8 cellular contexts compared by ENCODE assay signal in genomic region chr4:104860227-104861123, GRCh38.
DNase-seq lines count a peak whose midpoint lies in the region; ATAC-seq and TF ChIP-seq lines count a peak whose summit lies in the region.

No MANE protein-coding gene starts in this region.

- no peak overlapping the region for H3K4me2 ChIP-seq in H9 (ENCODE audit: insufficient read depth, insufficient read length, low read length)
- H3K4me2 ChIP-seq in Loucy (ENCODE audit: low read depth, low read length, poor library complexity, severe bottlenecking): no peak overlapping the region

- no peak overlapping the region for H3K56ac ChIP-seq in H9 (ENCODE audit: insufficient read length, low read depth, low read length)

- no peak overlapping the region for H3T11ph ChIP-seq in H9 (ENCODE audit: low read length)

- no peaks in the 10 kb centered on the region for H3K9me2 ChIP-seq in Loucy (replicated peaks; ENCODE audit: low read depth, low read length)

- no peak overlapping the region for H2BK20ac ChIP-seq in H9 (ENCODE audit: low read depth, low read length, poor library complexity, severe bottlenecking)

- peaks cover 4 to 9% of the 10 kb centered on the region in 2 experiments; a peak in 4 of 5 replicates for H3K9me3 Mint-ChIP-seq in H9

- no peak overlapping the region for H3K23ac ChIP-seq in H9 (ENCODE audit: insufficient read length, low read depth, low read length)

- H4K20me1 ChIP-seq in H9 (ENCODE audit: control insufficient read depth, insufficient read depth, insufficient read length): no peaks in the 10 kb centered on the region
- H4K20me1 ChIP-seq in Loucy (ENCODE audit: insufficient read depth, low read length, poor library complexity, severe bottlenecking): no peaks in the 10 kb centered on the region

- H2BK15ac ChIP-seq in H9 (ENCODE audit: low read depth, low read length): no peak overlapping the region

- no peaks in the 10 kb centered on the region for H3K27me3 ChIP-seq in H9 (ENCODE audit: insufficient read depth, low read length)
- H3K27me3 ChIP-seq in Loucy (ENCODE audit: insufficient read depth, low read length, poor library complexity, severe bottlenecking): no peaks in the 10 kb centered on the region
- H3K27me3 ChIP-seq in Panc1 (ENCODE audit: control insufficient read depth, insufficient read depth, low read length): no peaks in the 10 kb centered on the region
- H3K27me3 ChIP-seq in right cardiac atrium (ENCODE audit: control insufficient read depth, insufficient read depth): no peaks in the 10 kb centered on the region

- in situ Hi-C loops in Panc1 (cut with HindIII; ENCODE audit: low pct_unique_long_range_greater_than_20kb, low sequenced_read_pairs): no loop called here

- no peak overlapping the region for H3K4ac ChIP-seq in H9 (ENCODE audit: low read depth, low read length)

- no peaks in the 10 kb centered on the region for H3F3A ChIP-seq in Loucy (ENCODE audit: low read depth)

- ATAC-seq in Panc1 (peak; percentile 53; the same call in 1 of the 2 replicates), right cardiac atrium (peak; percentile 69 to 74), sciatic nerve (no peak)

- H3K79me1 ChIP-seq in H9 (ENCODE audit: insufficient read depth, low read depth, low read length, poor library complexity, severe bottlenecking): no peaks in the 10 kb centered on the region

- H3K18ac ChIP-seq in H9 (ENCODE audit: insufficient read length, low read depth, low read length): no peak overlapping the region

- no peak overlapping the region for H2AK5ac ChIP-seq in H9 (ENCODE audit: insufficient read length, low read length)

- CTCF ChIA-PET in Panc1 (lab: Charles Lee): no interaction called here

- BruUV-seq in Panc1 (replicated peaks; lab: Mats Ljungman, UMichigan): no TSS peak

- H3K4me3 Mint-ChIP-seq in H9: no peak overlapping the region

- H3K36me3 Mint-ChIP-seq in H9 (ENCODE audit: insufficient read depth in 1 of 3, low read depth in 3 of 3): no peaks in the 10 kb centered on the region

- TF ChIP-seq CTCF in GM12864 (IDR thresholded peaks at IDR 0.05; ENCODE audit: low read depth, low read length, missing control alignments): peak; percentile 83
- TF ChIP-seq CTCF in H9 (conservative IDR thresholded peaks at IDR 0.05): peak; percentile 90
- TF ChIP-seq CTCF in Loucy (conservative IDR thresholded peaks at IDR 0.05; ENCODE audit: low read length): peak; percentile 89
- peak; percentile 79 for TF ChIP-seq CTCF in Panc1 (IDR thresholded peaks at IDR 0.05)

- no peak overlapping the region for H4K91ac ChIP-seq in H9 (ENCODE audit: insufficient read length, low read depth, low read length)

- POLR2A ChIA-PET in Panc1 (lab: Charles Lee): no interaction called here

- no peaks in the 10 kb centered on the region for H3K4me1 ChIP-seq in H9 (ENCODE audit: insufficient read depth, low read length)
- no peaks in the 10 kb centered on the region for H3K4me1 ChIP-seq in Loucy (ENCODE audit: insufficient read depth, low read length, poor library complexity, severe bottlenecking)
- H3K4me1 ChIP-seq in Panc1 (ENCODE audit: control insufficient read depth, insufficient read depth, low read length): no peaks in the 10 kb centered on the region
- no peaks in the 10 kb centered on the region for H3K4me1 ChIP-seq in right cardiac atrium (ENCODE audit: control insufficient read depth, insufficient read depth, low read length)

- H2AFZ ChIP-seq in H9 (ENCODE audit: low read length) (no peak overlapping the region), Loucy (ENCODE audit: low read length) (no peak overlapping the region)

- no peak overlapping the region for H2BK120ac ChIP-seq in H9 (ENCODE audit: low read depth, low read length, poor library complexity, severe bottlenecking)

- no peaks in the 10 kb centered on the region for H3K9me3 ChIP-seq in H9 (ENCODE audit: control insufficient read depth, low read depth, low read length)
- no peaks in the 10 kb centered on the region for H3K9me3 ChIP-seq in Loucy (ENCODE audit: insufficient read depth, low read depth, low read length)
- H3K9me3 ChIP-seq in Panc1 (ENCODE audit: control insufficient read depth, insufficient read depth, low read depth, low read length): no peaks in the 10 kb centered on the region
- H3K9me3 ChIP-seq in right cardiac atrium (ENCODE audit: control insufficient read depth, low read length): no peaks in the 10 kb centered on the region

- no peak overlapping the region for H3K27ac Mint-ChIP-seq in H9

- no peaks in the 10 kb centered on the region for H3K23me2 ChIP-seq in H9 (ENCODE audit: insufficient read length, low read depth, low read length, poor library complexity, severe bottlenecking)

- no CpG with 5 or more reads among the region's 4 CpGs for WGBS in H9 (ENCODE audit: extremely low coverage, insufficient read length, low lambda C conversion rate)
- WGBS in right cardiac atrium: 21% methylated on average over 4 of the region's 4 CpGs

- H3K4me3 ChIP-seq in GM12864 (ENCODE audit: low read depth, low read length): no peak overlapping the region
- no peak overlapping the region for H3K4me3 ChIP-seq in Loucy (ENCODE audit: low read length, poor library complexity, severe bottlenecking)
- no peak overlapping the region for H3K4me3 ChIP-seq in Panc1 (ENCODE audit: low read depth in 2 of 2, low read length in 2 of 2)
- H3K4me3 ChIP-seq in right cardiac atrium (ENCODE audit: low read length): no peak overlapping the region

- intact Hi-C loops in Panc1 (cut with micrococcal nuclease; ENCODE audit: unreplicated experiment) (loop anchor here (5.0 kb wide), 1 partner anchor 368 kb away; the partner anchor contains the start of gene CXXC4), right cardiac atrium (cut with DNase I) (loop anchor here in 3 of 4 donors (2.0 to 10.0 kb wide), 3 partner anchors 796 to 806 kb away; no protein-coding TSS in a partner anchor), sciatic nerve (cut with DNase I) (no loop called here)

- peaks cover 7 to 9% of the 10 kb centered on the region in 2 experiments for H3K4me1 Mint-ChIP-seq in H9

- no peak overlapping the region for H3K14ac ChIP-seq in H9 (ENCODE audit: insufficient read depth, low read length)

- H2BK5ac ChIP-seq in H9 (ENCODE audit: insufficient read length, low read length): no peak overlapping the region

- H3K9ac ChIP-seq in H9 (ENCODE audit: extremely low read depth, insufficient read length, low read length) (no peak overlapping the region), Loucy (ENCODE audit: low read depth, low read length, poor library complexity, severe bottlenecking) (no peak overlapping the region)

- H4K8ac ChIP-seq in H9 (replicated peaks; ENCODE audit: insufficient read length, low read depth, low read length): no peak overlapping the region

- H3K36me3 ChIP-seq in Loucy (ENCODE audit: insufficient read depth, low read length) (no peaks in the 10 kb centered on the region), Panc1 (ENCODE audit: control insufficient read depth, insufficient read depth, low read length) (no peaks in the 10 kb centered on the region)

- no peaks in the 10 kb centered on the region for H3K27me3 Mint-ChIP-seq in H9 (ENCODE audit: low read depth)

- no peak overlapping the region for H4K5ac ChIP-seq in H9 (ENCODE audit: insufficient read length, low read depth, low read length)

- DNase-seq in GM12864 (ENCODE audit: low read depth): peak; percentile 69
- DNase-seq in H9: peak; percentile 62
- peak; percentile 64 for DNase-seq in Panc1 (ENCODE audit: low read depth, low spot score)
- DNase-seq in amniotic epithelial cell (ENCODE audit: low read depth): peak; percentile 63
- DNase-seq in right cardiac atrium: no peak
- peak; percentile 66 for DNase-seq in sciatic nerve (ENCODE audit: low spot score)
- DNase-seq in cerebellar nuclear complex (lab: John Stamatoyannopoulos, UW): no peak

- H3K79me2 ChIP-seq in H9 (ENCODE audit: insufficient read depth, low read length) (no peaks in the 10 kb centered on the region), Loucy (ENCODE audit: insufficient read depth, low read length) (no peaks in the 10 kb centered on the region)

- H3K27ac ChIP-seq in H9 (ENCODE audit: insufficient read length, low read depth, low read length) (no peak overlapping the region), Panc1 (ENCODE audit: low read length) (no peak overlapping the region), right cardiac atrium (ENCODE audit: low read length) (no peak overlapping the region)

- no peak overlapping the region for H2BK12ac ChIP-seq in H9 (ENCODE audit: insufficient read length, low read depth, low read length)

Comparison
In these comparisons a context has a peak if more than half of its experiments do, and no peak if none do; other contexts are left out.
1. DNase-seq: peak in GM12864 (single experiment), H9 (single experiment), Panc1 (single experiment), amniotic epithelial cell (single experiment) and sciatic nerve (single experiment); none in right cardiac atrium (0 of 3) and cerebellar nuclear complex (0 of 2).
2. Peak in every context shown above with its lines, with median percentiles within 50 percentile points of each other: CTCF ChIP-seq.